In the genomic region with DNA sequence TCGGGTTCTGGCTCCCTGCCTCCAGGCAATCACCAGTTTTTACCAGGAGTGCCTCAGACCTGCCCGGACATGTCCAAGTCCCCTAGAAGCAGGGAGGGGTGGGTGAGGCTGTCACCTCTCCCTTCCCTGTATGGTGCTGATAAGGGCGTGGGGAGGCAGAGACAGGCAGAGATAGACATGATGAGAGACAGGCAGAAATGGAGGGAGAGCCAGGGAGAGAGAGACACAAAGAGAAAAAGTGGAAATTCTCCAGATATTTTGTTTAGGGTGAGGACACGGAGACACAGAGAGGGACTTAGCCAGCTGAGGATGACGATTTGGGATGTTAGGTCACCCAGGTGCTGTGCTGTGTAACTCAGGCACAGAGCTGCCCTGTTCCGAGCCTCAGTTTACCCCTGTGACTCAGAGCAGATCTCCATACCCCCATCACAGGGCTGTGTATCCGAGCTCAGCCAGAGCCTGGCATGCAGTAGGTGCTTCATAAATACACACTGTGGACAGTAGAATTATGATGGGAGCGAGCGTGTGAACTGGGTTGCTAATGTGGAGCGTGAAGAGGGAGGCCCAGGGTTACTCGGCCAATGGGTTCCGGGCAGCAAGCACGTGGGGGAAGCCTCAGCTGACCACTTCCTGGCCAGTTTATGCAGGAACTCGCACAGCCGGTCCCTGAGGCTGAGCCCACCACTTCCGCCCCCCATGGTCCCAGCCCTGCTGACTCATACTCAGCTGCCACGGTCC, we compare ENCODE assay signal across 1 cellular context.
A peak's percentile ranks its signal among the peaks of the same experiment; 100 is the strongest.
TF ChIP-seq lines count a peak whose summit lies in the region.

No MANE protein-coding gene starts in this region.

TF ChIP-seq in GM12878, 131 proteins besides CTCF, POLR2A, EP300 and RAD21 (continued from another document and continues in another):
- TF ChIP-seq MXI1 (IDR thresholded peaks at IDR 0.05; ENCODE audit: low read depth, low read length) (peak; percentile 77), MYB (IDR thresholded peaks at IDR 0.05; ENCODE audit: borderline replicate concordance, low read depth, low read length) (no peak; the same call in 1 of the 2 replicates), SIN3A (IDR thresholded peaks at IDR 0.05; ENCODE audit: low read depth, low read length) (peak; percentile 58; the same call in 1 of the 2 replicates), SMARCA5 (IDR thresholded peaks at IDR 0.05) (peak; percentile 93), POLR2AphosphoS5 (IDR thresholded peaks at IDR 0.05; ENCODE audit: low read length) (peak; percentile 89), IKZF2 (IDR thresholded peaks at IDR 0.05) (peak in 1 of 2 experiments; percentile 70), HDAC6 (IDR thresholded peaks at IDR 0.05; ENCODE audit: unreplicated experiment) (no peak), ZNF274 (IDR thresholded peaks at IDR 0.05; ENCODE audit: insufficient read depth, insufficient read length) (no peak), CREM (IDR thresholded peaks at IDR 0.05; ENCODE audit: low read depth) (peak; percentile 51), YBX1 (IDR thresholded peaks at IDR 0.05) (no peak), RBBP5 (conservative IDR thresholded peaks at IDR 0.05) (no peak), RCOR1 (conservative IDR thresholded peaks at IDR 0.05; ENCODE audit: low read depth, low read length) (0 out of 2 replicates have a peak, but pooled peaks have one; percentile 70), MEF2B (IDR thresholded peaks at IDR 0.05; ENCODE audit: partially characterized antibody, poor library complexity, severe bottlenecking) (peak; percentile 84), NFIC (IDR thresholded peaks at IDR 0.05; ENCODE audit: low read depth, low read length) (no peak; the same call in 1 of the 2 replicates), SMAD5 (IDR thresholded peaks at IDR 0.05; ENCODE audit: low read depth) (no peak), ZZZ3 (IDR thresholded peaks at IDR 0.05; ENCODE audit: control insufficient read depth, insufficient read length, low read depth) (no peak), SMAD1 (IDR thresholded peaks at IDR 0.05; ENCODE audit: low read depth, partially characterized antibody) (peak; percentile 56), SREBF1 (IDR thresholded peaks at IDR 0.05; ENCODE audit: low read length) (no peak), SIX5 (IDR thresholded peaks at IDR 0.05; ENCODE audit: low read depth, low read length, severe bottlenecking) (peak; percentile 13), PAX8 (IDR thresholded peaks at IDR 0.05) (no peak), RB1 (IDR thresholded peaks at IDR 0.05; ENCODE audit: borderline replicate concordance) (0 out of 2 replicates have a peak, but pooled peaks have one; percentile 11), CHD1 (IDR thresholded peaks at IDR 0.05; ENCODE audit: low read depth, low read length) (no peak), RFX5 (IDR thresholded peaks at IDR 0.05; ENCODE audit: low read depth, low read length) (no peak), ATF2 (IDR thresholded peaks at IDR 0.05; ENCODE audit: low read length) (no peak; the same call in 1 of the 2 replicates), SP1 (IDR thresholded peaks at IDR 0.05; ENCODE audit: low read depth, low read length) (peak; percentile 82), SRF (IDR thresholded peaks at IDR 0.05; ENCODE audit: low read depth in 2 of 2, low read length in 2 of 2) (0 out of 4 replicates have a peak, but pooled peaks of 1 of the 2 experiments have one; percentile 33), KLF5 (IDR thresholded peaks at IDR 0.05; ENCODE audit: partially characterized antibody) (no peak), STAT3 (IDR thresholded peaks at IDR 0.05; ENCODE audit: low read depth, low read length) (0 out of 2 replicates have a peak, but pooled peaks have one; percentile 42), E2F8 (IDR thresholded peaks at IDR 0.05; ENCODE audit: low read depth, partially characterized antibody) (no peak), E4F1 (IDR thresholded peaks at IDR 0.05; ENCODE audit: borderline replicate concordance, partially characterized antibody) (peak; percentile 56), BMI1 (IDR thresholded peaks at IDR 0.05; ENCODE audit: borderline replicate concordance) (no peak), PML (IDR thresholded peaks at IDR 0.05; ENCODE audit: low read length) (peak; percentile 57; the same call in 1 of the 2 replicates), PBX3 (IDR thresholded peaks at IDR 0.05; ENCODE audit: insufficient replicate concordance, low read depth, low read length) (no peak), MYC (IDR thresholded peaks at IDR 0.05; ENCODE audit: insufficient read depth, insufficient read length, insufficient replicate concordance, low read length, severe bottlenecking) (peak; percentile 54), TBL1XR1 (IDR thresholded peaks at IDR 0.05; ENCODE audit: low read depth, low read length) (peak; percentile 81), ZSCAN29 (IDR thresholded peaks at IDR 0.05) (no peak), TARDBP (IDR thresholded peaks at IDR 0.05; ENCODE audit: borderline replicate concordance) (peak; percentile 72; the same call in 1 of the 2 replicates), NR2C2 (IDR thresholded peaks at IDR 0.05; ENCODE audit: borderline replicate concordance, control insufficient read depth, insufficient read length, low read depth) (no peak), MEF2A (IDR thresholded peaks at IDR 0.05; ENCODE audit: insufficient read depth, low read depth, low read length) (0 out of 2 replicates have a peak, but pooled peaks have one; percentile 28), NRF1 (conservative IDR thresholded peaks at IDR 0.05; ENCODE audit: low read depth, low read length) (no peak), RELA (IDR thresholded peaks at IDR 0.05; ENCODE audit: borderline replicate concordance, partially characterized antibody) (peak; percentile 69), EED (IDR thresholded peaks at IDR 0.05; ENCODE audit: low read depth) (peak; percentile 32; the same call in 1 of the 2 replicates)
- TF ChIP-seq, protein P1, sequence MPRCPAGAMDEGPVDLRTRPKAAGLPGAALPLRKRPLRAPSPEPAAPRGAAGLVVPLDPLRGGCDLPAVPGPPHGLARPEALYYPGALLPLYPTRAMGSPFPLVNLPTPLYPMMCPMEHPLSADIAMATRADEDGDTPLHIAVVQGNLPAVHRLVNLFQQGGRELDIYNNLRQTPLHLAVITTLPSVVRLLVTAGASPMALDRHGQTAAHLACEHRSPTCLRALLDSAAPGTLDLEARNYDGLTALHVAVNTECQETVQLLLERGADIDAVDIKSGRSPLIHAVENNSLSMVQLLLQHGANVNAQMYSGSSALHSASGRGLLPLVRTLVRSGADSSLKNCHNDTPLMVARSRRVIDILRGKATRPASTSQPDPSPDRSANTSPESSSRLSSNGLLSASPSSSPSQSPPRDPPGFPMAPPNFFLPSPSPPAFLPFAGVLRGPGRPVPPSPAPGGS (IDR thresholded peaks at IDR 0.05; ENCODE audit: borderline replicate concordance, insufficient read depth, low read depth, low read length, poor library complexity, severe bottlenecking): peak; percentile 80
- TF ChIP-seq, protein P2, sequence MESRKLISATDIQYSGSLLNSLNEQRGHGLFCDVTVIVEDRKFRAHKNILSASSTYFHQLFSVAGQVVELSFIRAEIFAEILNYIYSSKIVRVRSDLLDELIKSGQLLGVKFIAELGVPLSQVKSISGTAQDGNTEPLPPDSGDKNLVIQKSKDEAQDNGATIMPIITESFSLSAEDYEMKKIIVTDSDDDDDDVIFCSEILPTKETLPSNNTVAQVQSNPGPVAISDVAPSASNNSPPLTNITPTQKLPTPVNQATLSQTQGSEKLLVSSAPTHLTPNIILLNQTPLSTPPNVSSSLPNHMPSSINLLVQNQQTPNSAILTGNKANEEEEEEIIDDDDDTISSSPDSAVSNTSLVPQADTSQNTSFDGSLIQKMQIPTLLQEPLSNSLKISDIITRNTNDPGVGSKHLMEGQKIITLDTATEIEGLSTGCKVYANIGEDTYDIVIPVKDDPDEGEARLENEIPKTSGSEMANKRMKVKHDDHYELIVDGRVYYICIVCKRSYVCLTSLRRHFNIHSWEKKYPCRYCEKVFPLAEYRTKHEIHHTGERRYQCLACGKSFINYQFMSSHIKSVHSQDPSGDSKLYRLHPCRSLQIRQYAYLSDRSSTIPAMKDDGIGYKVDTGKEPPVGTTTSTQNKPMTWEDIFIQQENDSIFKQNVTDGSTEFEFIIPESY (IDR thresholded peaks at IDR 0.05): no peak
- TF ChIP-seq, protein P3, sequence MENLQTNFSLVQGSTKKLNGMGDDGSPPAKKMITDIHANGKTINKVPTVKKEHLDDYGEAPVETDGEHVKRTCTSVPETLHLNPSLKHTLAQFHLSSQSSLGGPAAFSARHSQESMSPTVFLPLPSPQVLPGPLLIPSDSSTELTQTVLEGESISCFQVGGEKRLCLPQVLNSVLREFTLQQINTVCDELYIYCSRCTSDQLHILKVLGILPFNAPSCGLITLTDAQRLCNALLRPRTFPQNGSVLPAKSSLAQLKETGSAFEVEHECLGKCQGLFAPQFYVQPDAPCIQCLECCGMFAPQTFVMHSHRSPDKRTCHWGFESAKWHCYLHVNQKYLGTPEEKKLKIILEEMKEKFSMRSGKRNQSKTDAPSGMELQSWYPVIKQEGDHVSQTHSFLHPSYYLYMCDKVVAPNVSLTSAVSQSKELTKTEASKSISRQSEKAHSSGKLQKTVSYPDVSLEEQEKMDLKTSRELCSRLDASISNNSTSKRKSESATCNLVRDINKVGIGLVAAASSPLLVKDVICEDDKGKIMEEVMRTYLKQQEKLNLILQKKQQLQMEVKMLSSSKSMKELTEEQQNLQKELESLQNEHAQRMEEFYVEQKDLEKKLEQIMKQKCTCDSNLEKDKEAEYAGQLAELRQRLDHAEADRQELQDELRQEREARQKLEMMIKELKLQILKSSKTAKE (IDR thresholded peaks at IDR 0.05; ENCODE audit: low read depth, poor library complexity, severe bottlenecking): no peak
- TF ChIP-seq, protein P4, sequence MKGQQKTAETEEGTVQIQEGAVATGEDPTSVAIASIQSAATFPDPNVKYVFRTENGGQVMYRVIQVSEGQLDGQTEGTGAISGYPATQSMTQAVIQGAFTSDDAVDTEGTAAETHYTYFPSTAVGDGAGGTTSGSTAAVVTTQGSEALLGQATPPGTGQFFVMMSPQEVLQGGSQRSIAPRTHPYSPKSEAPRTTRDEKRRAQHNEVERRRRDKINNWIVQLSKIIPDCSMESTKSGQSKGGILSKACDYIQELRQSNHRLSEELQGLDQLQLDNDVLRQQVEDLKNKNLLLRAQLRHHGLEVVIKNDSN (IDR thresholded peaks at IDR 0.05; ENCODE audit: borderline replicate concordance, extremely low read length, insufficient read depth, low read depth, low read length): peak; percentile 90
- TF ChIP-seq, protein P5, sequence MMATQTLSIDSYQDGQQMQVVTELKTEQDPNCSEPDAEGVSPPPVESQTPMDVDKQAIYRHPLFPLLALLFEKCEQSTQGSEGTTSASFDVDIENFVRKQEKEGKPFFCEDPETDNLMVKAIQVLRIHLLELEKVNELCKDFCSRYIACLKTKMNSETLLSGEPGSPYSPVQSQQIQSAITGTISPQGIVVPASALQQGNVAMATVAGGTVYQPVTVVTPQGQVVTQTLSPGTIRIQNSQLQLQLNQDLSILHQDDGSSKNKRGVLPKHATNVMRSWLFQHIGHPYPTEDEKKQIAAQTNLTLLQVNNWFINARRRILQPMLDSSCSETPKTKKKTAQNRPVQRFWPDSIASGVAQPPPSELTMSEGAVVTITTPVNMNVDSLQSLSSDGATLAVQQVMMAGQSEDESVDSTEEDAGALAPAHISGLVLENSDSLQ (IDR thresholded peaks at IDR 0.05): peak; percentile 67
